ENCODE assay signal across 22 cellular contexts in genomic region chr2:47017541-47017940, GRCh38.
"Had no signal": no experiment of that assay in that cellular context is flagged by ENCODE, and none has a peak within 500 bp of the region (broad histone marks: within the 10 kb centered on the region; RNA-seq: fewer than 3 reads in every experiment).

No MANE protein-coding gene starts in this region.

- H3K27ac ChIP-seq: body of pancreas had no signal

- H3K4me3 ChIP-seq: adrenal gland, body of pancreas, K562 had no signal

- H3K9me3 ChIP-seq: adrenal gland, body of pancreas had no signal

- H3K27me3 ChIP-seq: adrenal gland, body of pancreas had no signal

- DNase-seq: activated CD4-positive, alpha-beta T cell treated with anti-CD3 and anti-CD28 coated beads for 48 hours; activated CD4-positive, alpha-beta T cell treated with anti-CD3 and anti-CD28 coated beads, Interleukin-2, amount 50 U/mL, for 4 hours; activated CD4-positive, CD25-positive, alpha-beta regulatory T cell treated with anti-CD3 and anti-CD28 coated beads, Interleukin-2, amount 50 U/mL, for 72 hours; activated CD8-positive, alpha-beta memory T cell treated with anti-CD3 and anti-CD28 coated beads, Interleukin-2, amount 50 U/mL, for 48 hours; activated CD8-positive, alpha-beta T cell treated with anti-CD3 and anti-CD28 coated beads, Interleukin-2, amount 10 ng/mL, durations not matched to agents 7 days and 5 days; activated naive CD4-positive, alpha-beta T cell treated with anti-CD3 and anti-CD28 coated beads, Interleukin-2, amount 50 U/mL, for 16 hours; activated naive CD8-positive, alpha-beta T cell treated with anti-CD3 and anti-CD28 coated beads, Interleukin-2, amount 10 ng/mL, durations not matched to agents 7 days and 5 days; activated T-cell treated with anti-CD3 and anti-CD28 coated beads, Interleukin-2, amount 50 U/mL, for 1 hour; adrenal gland; aorta; body of pancreas; Karpas-422; NCI-H146; NCI-H187 treated with DMSO at 0.1 percent for 48 hours; NCI-H2081 treated with DMSO at 0.1 percent for 48 hours; NCI-H446; NCI-H524; SHP77 treated with DMSO at 0.1 percent for 48 hours; T-helper 17 cell; T-helper 9 cell had no signal

- ATAC-seq: activated CD8-positive, alpha-beta T cell treated with anti-CD3 and anti-CD28 coated beads, Interleukin-2, amount 10 ng/mL, durations not matched to agents 7 days and 5 days; body of pancreas; K562; T-helper 17 cell; WTC11 had no signal
